Comparison of ENCODE assay signal across 8 cellular contexts in genomic region chr14:93114068-93114710, GRCh38. TPM values are rescaled to one million over a fixed set of nuclear protein-coding genes. Genes with fewer than 3 reads are reported as not detected.
DNase-seq lines count a peak whose midpoint lies in the region; ATAC-seq, FAIRE-seq and TF ChIP-seq lines count a peak whose summit lies in the region.

No MANE protein-coding gene starts in this region.

- H2AFZ ChIP-seq in smooth muscle cell (ENCODE audit: low read depth) = peak overlapping the region; percentile 86

- no peaks in the 10 kb centered on the region for H3K36me3 Mint-ChIP-seq in activated T-helper 2 cell treated with anti-CD3 and anti-CD28 coated beads, Interferon-gamma antibody, Interleukin-2, Interleukin-4, amounts not matched to agents 10 μg/mL and 5 μg/mL and 100 μg/mL, durations not matched to agents 14 hours and 24 hours and 36 hours (ENCODE audit: low read depth)

- no TSS peak for BruUV-seq in A673 (replicated peaks; lab: Mats Ljungman, UMichigan)

- H3K4me3 ChIP-seq in A673 (ENCODE audit: low read depth, low read length, poor library complexity, severe bottlenecking) (peak overlapping the region; percentile 80), H7 (ENCODE audit: insufficient read depth, low read depth, low read length) (peak overlapping the region; percentile 78), iPS DF 6.9 (ENCODE audit: low read length) (peak overlapping the region; percentile 92), smooth muscle cell (peak overlapping the region; percentile 69)

- no peaks in the 10 kb centered on the region for H3K9me3 ChIP-seq in A673 (ENCODE audit: low read depth, low read length, poor library complexity, severe bottlenecking)
- no peaks in the 10 kb centered on the region for H3K9me3 ChIP-seq in iPS DF 6.9 (ENCODE audit: control insufficient read depth, insufficient read depth, low read length)
- no peaks in the 10 kb centered on the region for H3K9me3 ChIP-seq in smooth muscle cell (replicated peaks; ENCODE audit: low read depth)

- H3K4me2 ChIP-seq in smooth muscle cell = peak overlapping the region; percentile 91

- no peaks in the 10 kb centered on the region for H3F3A ChIP-seq in smooth muscle cell (ENCODE audit: low read depth)

- POLR2A ChIA-PET in A673 (lab: Charles Lee; ENCODE audit: low non-redundant PET) = no interaction called here

- H3K4me1 ChIP-seq in A673 (ENCODE audit: insufficient read depth, low read length, poor library complexity, severe bottlenecking) (peaks cover 14% of the 10 kb centered on the region), iPS DF 6.9 (ENCODE audit: control insufficient read depth, insufficient read depth, low read length) (peaks cover 2% of the 10 kb centered on the region; the same call in 1 of the 2 replicates), smooth muscle cell (ENCODE audit: low read depth) (peaks cover 10% of the 10 kb centered on the region)

- H3K27ac ChIP-seq in A673 (ENCODE audit: low read depth, low read length, poor library complexity, severe bottlenecking) = peak overlapping the region; percentile 31
- no peak overlapping the region for H3K27ac ChIP-seq in iPS DF 6.9 (ENCODE audit: low read length)
- no peak overlapping the region for H3K27ac ChIP-seq in smooth muscle cell (ENCODE audit: low read depth)

- FAIRE-seq in GM19239 (lab: Jason Lieb, UNC) = no peak

- peaks cover 31% of the 10 kb centered on the region for H4K20me1 ChIP-seq in smooth muscle cell (ENCODE audit: low read depth)

- intact Hi-C loops in A673 (cut with micrococcal nuclease; ENCODE audit: unreplicated experiment) = loop anchor here (5.0 kb wide), 1 partner anchor 93 kb away; the partner anchor contains the start of genes GON7 and UBR7
- intact Hi-C loops in activated T-helper 2 cell treated with anti-CD3 and anti-CD28 coated beads, Interferon-gamma antibody, Interleukin-2, Interleukin-4, amounts not matched to agents 10 μg/mL and 5 μg/mL and 100 μg/mL, durations not matched to agents 14 hours and 24 hours and 36 hours (cut with micrococcal nuclease) = loop anchor here (2.0 to 10.0 kb wide), 3 partner anchors 71 to 861 kb away; partner anchors contain the start of genes ASB2, BTBD7, LYSET and MOAP1

- DNase-seq in A673 (ENCODE audit: low spot score) (peak; percentile 15), H7 (peak; percentile 64), iPS DF 6.9 (ENCODE audit: low read depth, low spot score) (no peak), smooth muscle cell (lab: John Stamatoyannopoulos, UW; ENCODE audit: unreplicated experiment) (no peak), NCI-H510A treated with DMSO at 0.1 percent for 48 hours (lab: John Stamatoyannopoulos, UW) (no peak), GM19239 (ENCODE audit: insufficient read length, low spot score) (no peak)
- no peak for DNase-seq in activated T-helper 2 cell treated with anti-CD3 and anti-CD28 coated beads, Interferon-gamma antibody, Interleukin-2, Interleukin-4, amounts not matched to agents 10 μg/mL and 5 μg/mL and 100 μg/mL, durations not matched to agents 14 hours and 24 hours and 36 hours (ENCODE audit: low spot score)

- H3K27me3 ChIP-seq in A673 (replicated peaks; ENCODE audit: insufficient read depth, low read depth, low read length, poor library complexity) (no peaks in the 10 kb centered on the region), H7 (ENCODE audit: control insufficient read depth, insufficient read depth, low read length) (no peaks in the 10 kb centered on the region), iPS DF 6.9 (ENCODE audit: control insufficient read depth, insufficient read depth, low read length) (no peaks in the 10 kb centered on the region), smooth muscle cell (ENCODE audit: low read depth) (no peaks in the 10 kb centered on the region)

- TF ChIP-seq CTCF in A673 (conservative IDR thresholded peaks at IDR 0.05; ENCODE audit: low read depth, low read length) (no peak), smooth muscle cell (IDR thresholded peaks at IDR 0.05; ENCODE audit: borderline replicate concordance, insufficient read depth, poor library complexity, severe bottlenecking) (no peak)

- no CpG with 5 or more reads among the region's 18 CpGs for WGBS in iPS DF 6.9 (ENCODE audit: insufficient coverage, insufficient read length)
- WGBS in smooth muscle cell (ENCODE audit: low lambda C conversion rate) = 17% methylated on average over 18 of the region's 18 CpGs

- H3K36me3 ChIP-seq in A673 (ENCODE audit: insufficient read depth, low read length, poor library complexity, severe bottlenecking) = no peaks in the 10 kb centered on the region
- H3K36me3 ChIP-seq in H7 (replicated peaks; ENCODE audit: control insufficient read depth, insufficient read depth, low read length) = no peaks in the 10 kb centered on the region
- H3K36me3 ChIP-seq in iPS DF 6.9 (ENCODE audit: control insufficient read depth, insufficient read depth, low read length) = no peaks in the 10 kb centered on the region
- H3K36me3 ChIP-seq in smooth muscle cell (ENCODE audit: low read depth) = no peaks in the 10 kb centered on the region

- no peak overlapping the region for H3K9ac ChIP-seq in smooth muscle cell (ENCODE audit: low read depth)

- H3K4me3 Mint-ChIP-seq in activated T-helper 2 cell treated with anti-CD3 and anti-CD28 coated beads, Interferon-gamma antibody, Interleukin-2, Interleukin-4, amounts not matched to agents 10 μg/mL and 5 μg/mL and 100 μg/mL, durations not matched to agents 14 hours and 24 hours and 36 hours (ENCODE audit: low read depth) = peak overlapping the region; percentile 89

- H3K4me1 Mint-ChIP-seq in activated T-helper 2 cell treated with anti-CD3 and anti-CD28 coated beads, Interferon-gamma antibody, Interleukin-2, Interleukin-4, amounts not matched to agents 10 μg/mL and 5 μg/mL and 100 μg/mL, durations not matched to agents 14 hours and 24 hours and 36 hours (ENCODE audit: low read depth) = peaks cover 31% of the 10 kb centered on the region

- H3K27me3 Mint-ChIP-seq in activated T-helper 2 cell treated with anti-CD3 and anti-CD28 coated beads, Interferon-gamma antibody, Interleukin-2, Interleukin-4, amounts not matched to agents 10 μg/mL and 5 μg/mL and 100 μg/mL, durations not matched to agents 14 hours and 24 hours and 36 hours (ENCODE audit: low read depth) = no peaks in the 10 kb centered on the region

- no peak for ATAC-seq in HG03159 (IDR thresholded peaks at IDR 0.05; ENCODE audit: unreplicated experiment)

- H3K9me3 Mint-ChIP-seq in activated T-helper 2 cell treated with anti-CD3 and anti-CD28 coated beads, Interferon-gamma antibody, Interleukin-2, Interleukin-4, amounts not matched to agents 10 μg/mL and 5 μg/mL and 100 μg/mL, durations not matched to agents 14 hours and 24 hours and 36 hours = no peaks in the 10 kb centered on the region

- CTCF ChIA-PET in A673 (lab: Charles Lee) = interaction anchor here (1.2 to 2.2 kb wide), 8 partner anchors 18 to 505 kb away, joined by 3 to 16 read pairs (median 12); no protein-coding TSS in a partner anchor

- peaks cover 24% of the 10 kb centered on the region for H3K79me2 ChIP-seq in smooth muscle cell (ENCODE audit: low read depth)

- H3K27ac Mint-ChIP-seq in activated T-helper 2 cell treated with anti-CD3 and anti-CD28 coated beads, Interferon-gamma antibody, Interleukin-2, Interleukin-4, amounts not matched to agents 10 μg/mL and 5 μg/mL and 100 μg/mL, durations not matched to agents 14 hours and 24 hours and 36 hours = peak overlapping the region; percentile 35

RNA-seq across cellular contexts. Expression of gene ITPK1, which starts 1.5 kb away (rescaled TPM):
- total RNA-seq in A673 (2021) (38.5 and 47.0 TPM in 2 replicates), smooth muscle cell (9.2 and 17.6 TPM in 2 replicates)
- 75.1 and 92.1 TPM in 2 replicates for total RNA-seq in H7 (2014; rRNA removed; shearing (Covaris generic))
- total RNA-seq in activated T-helper 2 cell treated with anti-CD3 and anti-CD28 coated beads, Interferon-gamma antibody, Interleukin-2, Interleukin-4, amounts not matched to agents 10 μg/mL and 5 μg/mL and 100 μg/mL, durations not matched to agents 14 hours and 24 hours and 36 hours = 66.9 and 70.8 TPM in 2 replicates
- 13.3 and 14.2 TPM in 2 replicates for polyA plus RNA-seq in smooth muscle cell

Comparison
In these comparisons a context has a peak if more than half of its experiments do, and no peak if none do; other contexts are left out.
1. DNase-seq: peak in A673 (single experiment) and H7 (single experiment); none in activated T-helper 2 cell treated with anti-CD3 and anti-CD28 coated beads, Interferon-gamma antibody, Interleukin-2, Interleukin-4, amounts not matched to agents 10 μg/mL and 5 μg/mL and 100 μg/mL, durations not matched to agents 14 hours and 24 hours and 36 hours (single experiment), iPS DF 6.9 (single experiment), smooth muscle cell (single experiment), NCI-H510A treated with DMSO at 0.1 percent for 48 hours (single experiment) and GM19239 (single experiment).
2. Peak in every context shown above with its lines, with median percentiles within 50 percentile points of each other: H3K4me3 ChIP-seq.